In the genomic region with DNA sequence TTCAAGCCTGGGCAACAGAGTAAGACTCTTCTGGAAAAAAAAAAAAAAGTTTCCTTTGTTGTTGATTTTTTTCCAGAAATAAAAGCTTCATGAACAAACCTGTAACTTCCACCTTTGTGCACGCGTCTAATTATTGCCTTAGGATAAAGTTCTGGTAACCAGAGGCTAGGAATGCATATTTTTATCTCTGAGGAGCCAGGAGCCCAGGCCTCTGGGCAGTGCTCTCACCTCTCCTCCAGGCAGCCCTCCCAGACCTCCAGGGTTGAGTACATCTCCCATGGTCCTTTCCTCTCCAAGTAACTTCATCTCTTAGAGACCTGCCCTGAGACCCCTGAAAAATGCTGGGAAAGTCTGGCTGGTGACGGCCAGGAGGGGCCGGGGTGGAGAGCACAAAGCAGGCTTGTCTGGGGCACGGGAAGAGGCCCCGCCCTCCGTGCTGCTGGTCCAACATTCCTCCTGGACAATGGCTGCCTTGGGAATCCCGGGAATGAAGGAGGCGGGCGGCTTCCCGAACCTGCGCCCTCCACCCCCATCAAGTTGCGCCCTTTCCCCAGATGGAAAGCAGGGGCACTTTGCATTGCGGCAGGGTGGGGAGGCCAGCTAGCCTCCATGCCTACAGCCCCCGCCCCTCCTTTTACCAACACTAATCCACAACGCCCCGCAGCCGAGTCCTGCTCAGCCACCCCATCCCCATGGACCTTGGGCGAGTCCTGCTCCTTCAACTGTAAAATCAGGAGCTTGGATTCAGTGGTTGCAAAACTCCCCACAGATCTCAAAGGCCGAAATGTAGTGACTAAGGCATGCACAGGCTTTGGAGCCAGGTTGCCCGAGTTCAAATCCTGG, we compare ENCODE assay signal across 1 cellular context.
TF ChIP-seq lines count a peak whose summit lies in the region.

No MANE protein-coding gene starts in this region.

TF ChIP-seq in HepG2, 621 proteins besides CTCF, POLR2A, EP300 and RAD21:
- TF ChIP-seq, protein P1, sequence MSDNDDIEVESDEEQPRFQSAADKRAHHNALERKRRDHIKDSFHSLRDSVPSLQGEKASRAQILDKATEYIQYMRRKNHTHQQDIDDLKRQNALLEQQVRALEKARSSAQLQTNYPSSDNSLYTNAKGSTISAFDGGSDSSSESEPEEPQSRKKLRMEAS (IDR thresholded peaks at IDR 0.05), result 0 out of 2 replicates have a peak, but pooled peaks have one; percentile 12
- TF ChIP-seq PATZ1 (CRISPR knock-in tag; IDR thresholded peaks at IDR 0.05) (peak; percentile 46; the same call in 1 of the 2 replicates), CEBPB (IDR thresholded peaks at IDR 0.05; ENCODE audit: borderline replicate concordance, low read depth, low read length) (peak; percentile 26; the same call in 1 of the 2 replicates), SOX13 (IDR thresholded peaks at IDR 0.05) (no peak), SOX13 (CRISPR knock-in tag; conservative IDR thresholded peaks at IDR 0.05 in 1 of 2, IDR thresholded peaks at IDR 0.05 in 1 of 2) (peak in 1 of 2 experiments; percentile 50; a peak in 2 of 4 replicates), PITX1 (CRISPR knock-in tag; IDR thresholded peaks at IDR 0.05) (peak; percentile 32; the same call in 1 of the 2 replicates), ZNF891 (CRISPR knock-in tag; IDR thresholded peaks at IDR 0.05) (0 out of 2 replicates have a peak, but pooled peaks have one; percentile 35), PHF8 (CRISPR knock-in tag; IDR thresholded peaks at IDR 0.05) (0 out of 2 replicates have a peak, but pooled peaks have one; percentile 17), JUN (CRISPR knock-in tag; IDR thresholded peaks at IDR 0.05) (no peak), TEAD3 (CRISPR knock-in tag; optimal IDR thresholded peaks at IDR 0.05; ENCODE audit: borderline replicate concordance) (peak; percentile 84), PRDM15 (CRISPR knock-in tag; IDR thresholded peaks at IDR 0.05) (peak; percentile 65; the same call in 1 of the 2 replicates), ZKSCAN8 (CRISPR knock-in tag; IDR thresholded peaks at IDR 0.05; ENCODE audit: borderline replicate concordance) (no peak), ZNF775 (CRISPR knock-in tag; IDR thresholded peaks at IDR 0.05; ENCODE audit: borderline replicate concordance) (no peak), SAP130 (CRISPR knock-in tag; IDR thresholded peaks at IDR 0.05; ENCODE audit: low read depth) (0 out of 2 replicates have a peak, but pooled peaks have one; percentile 15), HNF4A (CRISPR knock-in tag; IDR thresholded peaks at IDR 0.05) (peak; percentile 52), ARID5B (CRISPR knock-in tag; IDR thresholded peaks at IDR 0.05) (peak; percentile 25; the same call in 1 of the 2 replicates), HNRNPLL (IDR thresholded peaks at IDR 0.05; ENCODE audit: low read depth, low read length, poor library complexity, severe bottlenecking) (peak; percentile 37), SALL1 (CRISPR knock-in tag; IDR thresholded peaks at IDR 0.05) (peak; percentile 34; the same call in 1 of the 2 replicates), CEBPG (CRISPR knock-in tag; IDR thresholded peaks at IDR 0.05) (0 out of 2 replicates have a peak, but pooled peaks have one; percentile 18), RAD51 (IDR thresholded peaks at IDR 0.05; ENCODE audit: borderline replicate concordance) (no peak), GABPB1 (CRISPR knock-in tag; IDR thresholded peaks at IDR 0.05) (peak; percentile 26; the same call in 1 of the 2 replicates), YY1 (IDR thresholded peaks at IDR 0.05; ENCODE audit: insufficient read depth, insufficient replicate concordance, low read depth, low read length) (peak; percentile 75), HNF4G (IDR thresholded peaks at IDR 0.05; ENCODE audit: borderline replicate concordance, low read depth, low read length) (peak; percentile 56; the same call in 1 of the 2 replicates), HNF4G (CRISPR knock-in tag; IDR thresholded peaks at IDR 0.05; ENCODE audit: borderline replicate concordance, low read depth) (no peak)
- TF ChIP-seq, protein P2, sequence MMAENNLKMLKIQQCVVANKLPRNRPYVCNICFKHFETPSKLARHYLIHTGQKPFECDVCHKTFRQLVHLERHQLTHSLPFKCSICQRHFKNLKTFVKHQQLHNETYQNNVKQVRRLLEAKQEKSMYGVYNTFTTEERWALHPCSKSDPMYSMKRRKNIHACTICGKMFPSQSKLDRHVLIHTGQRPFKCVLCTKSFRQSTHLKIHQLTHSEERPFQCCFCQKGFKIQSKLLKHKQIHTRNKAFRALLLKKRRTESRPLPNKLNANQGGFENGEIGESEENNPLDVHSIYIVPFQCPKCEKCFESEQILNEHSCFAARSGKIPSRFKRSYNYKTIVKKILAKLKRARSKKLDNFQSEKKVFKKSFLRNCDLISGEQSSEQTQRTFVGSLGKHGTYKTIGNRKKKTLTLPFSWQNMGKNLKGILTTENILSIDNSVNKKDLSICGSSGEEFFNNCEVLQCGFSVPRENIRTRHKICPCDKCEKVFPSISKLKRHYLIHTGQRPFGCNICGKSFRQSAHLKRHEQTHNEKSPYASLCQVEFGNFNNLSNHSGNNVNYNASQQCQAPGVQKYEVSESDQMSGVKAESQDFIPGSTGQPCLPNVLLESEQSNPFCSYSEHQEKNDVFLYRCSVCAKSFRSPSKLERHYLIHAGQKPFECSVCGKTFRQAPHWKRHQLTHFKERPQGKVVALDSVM (CRISPR knock-in tag; IDR thresholded peaks at IDR 0.05), result 0 out of 2 replicates have a peak, but pooled peaks have one; percentile 23
- TF ChIP-seq, protein P3, sequence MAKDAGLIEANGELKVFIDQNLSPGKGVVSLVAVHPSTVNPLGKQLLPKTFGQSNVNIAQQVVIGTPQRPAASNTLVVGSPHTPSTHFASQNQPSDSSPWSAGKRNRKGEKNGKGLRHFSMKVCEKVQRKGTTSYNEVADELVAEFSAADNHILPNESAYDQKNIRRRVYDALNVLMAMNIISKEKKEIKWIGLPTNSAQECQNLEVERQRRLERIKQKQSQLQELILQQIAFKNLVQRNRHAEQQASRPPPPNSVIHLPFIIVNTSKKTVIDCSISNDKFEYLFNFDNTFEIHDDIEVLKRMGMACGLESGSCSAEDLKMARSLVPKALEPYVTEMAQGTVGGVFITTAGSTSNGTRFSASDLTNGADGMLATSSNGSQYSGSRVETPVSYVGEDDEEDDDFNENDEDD (CRISPR knock-in tag; IDR thresholded peaks at IDR 0.05; ENCODE audit: borderline replicate concordance), result no peak
- TF ChIP-seq, protein P4, sequence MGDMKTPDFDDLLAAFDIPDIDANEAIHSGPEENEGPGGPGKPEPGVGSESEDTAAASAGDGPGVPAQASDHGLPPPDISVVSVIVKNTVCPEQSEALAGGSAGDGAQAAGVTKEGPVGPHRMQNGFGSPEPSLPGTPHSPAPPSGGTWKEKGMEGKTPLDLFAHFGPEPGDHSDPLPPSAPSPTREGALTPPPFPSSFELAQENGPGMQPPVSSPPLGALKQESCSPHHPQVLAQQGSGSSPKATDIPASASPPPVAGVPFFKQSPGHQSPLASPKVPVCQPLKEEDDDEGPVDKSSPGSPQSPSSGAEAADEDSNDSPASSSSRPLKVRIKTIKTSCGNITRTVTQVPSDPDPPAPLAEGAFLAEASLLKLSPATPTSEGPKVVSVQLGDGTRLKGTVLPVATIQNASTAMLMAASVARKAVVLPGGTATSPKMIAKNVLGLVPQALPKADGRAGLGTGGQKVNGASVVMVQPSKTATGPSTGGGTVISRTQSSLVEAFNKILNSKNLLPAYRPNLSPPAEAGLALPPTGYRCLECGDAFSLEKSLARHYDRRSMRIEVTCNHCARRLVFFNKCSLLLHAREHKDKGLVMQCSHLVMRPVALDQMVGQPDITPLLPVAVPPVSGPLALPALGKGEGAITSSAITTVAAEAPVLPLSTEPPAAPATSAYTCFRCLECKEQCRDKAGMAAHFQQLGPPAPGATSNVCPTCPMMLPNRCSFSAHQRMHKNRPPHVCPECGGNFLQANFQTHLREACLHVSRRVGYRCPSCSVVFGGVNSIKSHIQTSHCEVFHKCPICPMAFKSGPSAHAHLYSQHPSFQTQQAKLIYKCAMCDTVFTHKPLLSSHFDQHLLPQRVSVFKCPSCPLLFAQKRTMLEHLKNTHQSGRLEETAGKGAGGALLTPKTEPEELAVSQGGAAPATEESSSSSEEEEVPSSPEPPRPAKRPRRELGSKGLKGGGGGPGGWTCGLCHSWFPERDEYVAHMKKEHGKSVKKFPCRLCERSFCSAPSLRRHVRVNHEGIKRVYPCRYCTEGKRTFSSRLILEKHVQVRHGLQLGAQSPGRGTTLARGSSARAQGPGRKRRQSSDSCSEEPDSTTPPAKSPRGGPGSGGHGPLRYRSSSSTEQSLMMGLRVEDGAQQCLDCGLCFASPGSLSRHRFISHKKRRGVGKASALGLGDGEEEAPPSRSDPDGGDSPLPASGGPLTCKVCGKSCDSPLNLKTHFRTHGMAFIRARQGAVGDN (CRISPR knock-in tag; IDR thresholded peaks at IDR 0.05), result peak; percentile 42; the same call in 1 of the 2 replicates
TF ChIP-seq in HepG2: peak in this region for 20.
